ENCODE assay signal across 22 cellular contexts in genomic region chr14:89454971-89455370, GRCh38. TPM values are rescaled to one million over a fixed set of nuclear protein-coding genes. Genes with fewer than 3 reads are reported as not detected.
DNase-seq lines count a peak whose midpoint lies in the region; ATAC-seq and TF ChIP-seq lines count a peak whose summit lies in the region.
"Had no signal": no experiment of that assay in that cellular context is flagged by ENCODE, and none has a peak within 500 bp of the region (broad histone marks: within the 10 kb centered on the region; RNA-seq: fewer than 3 reads in every experiment).

No MANE protein-coding gene starts in this region.

- H2BK12ac ChIP-seq in H9 (ENCODE audit: insufficient read length, low read depth, low read length) = no peak overlapping the region

- H3K79me2 ChIP-seq in neural progenitor cell (ENCODE audit: low read depth) (no peaks in the 10 kb centered on the region), H9 (ENCODE audit: insufficient read depth, low read length) (no peaks in the 10 kb centered on the region)

- H3K4me1 Mint-ChIP-seq in neural progenitor cell (peaks cover 12% of the 10 kb centered on the region), H9 (peaks cover 53 to 54% of the 10 kb centered on the region in 2 experiments)

- H2AK5ac ChIP-seq in H9 (ENCODE audit: insufficient read length, low read length) = no peak overlapping the region

- no peak overlapping the region for H3K4ac ChIP-seq in H9 (ENCODE audit: low read depth, low read length)

- no peak overlapping the region for H2BK15ac ChIP-seq in H9 (ENCODE audit: low read depth, low read length)

- H3K4me2 ChIP-seq in neural progenitor cell (no peak overlapping the region), H9 (ENCODE audit: insufficient read depth, insufficient read length, low read length) (no peak overlapping the region)
- H3K4me2 ChIP-seq: BLaER1 had no signal

- H3T11ph ChIP-seq in H9 (ENCODE audit: low read length) = no peak overlapping the region

- no peaks in the 10 kb centered on the region for H3K9me3 ChIP-seq in left ventricle myocardium inferior (replicated peaks)
- no peaks in the 10 kb centered on the region for H3K9me3 ChIP-seq in heart left ventricle
- H3K9me3 ChIP-seq in neural progenitor cell (ENCODE audit: low read depth) = no peaks in the 10 kb centered on the region
- H3K9me3 ChIP-seq in H9 (ENCODE audit: control insufficient read depth, low read depth, low read length) = no peaks in the 10 kb centered on the region
- H3K9me3 ChIP-seq: BLaER1 had no signal

- H3K56ac ChIP-seq in H9 (ENCODE audit: insufficient read length, low read depth, low read length) = no peak overlapping the region

- no peaks in the 10 kb centered on the region for H3K79me1 ChIP-seq in H9 (ENCODE audit: insufficient read depth, low read depth, low read length, poor library complexity, severe bottlenecking)

- no peak for TF ChIP-seq POLR2A in heart left ventricle (IDR thresholded peaks at IDR 0.05)

- H3K4me3 ChIP-seq in left ventricle myocardium inferior (no peak overlapping the region), heart left ventricle (no peak overlapping the region), fibroblast of villous mesenchyme (ENCODE audit: low read depth, low read length) (no peak overlapping the region), neural progenitor cell (no peak overlapping the region)
- H3K4me3 ChIP-seq: BLaER1 had no signal

- H3K36me3 Mint-ChIP-seq in neural progenitor cell = no peaks in the 10 kb centered on the region
- H3K36me3 Mint-ChIP-seq in H9 (ENCODE audit: insufficient read depth in 1 of 3, low read depth in 3 of 3) = peaks cover 0 to 4% (median 2%) of the 10 kb centered on the region in 3 experiments; a peak in 4 of 7 replicates

- H3K27ac Mint-ChIP-seq in neural progenitor cell (no peak overlapping the region), H9 (peak overlapping the region in 1 of 3 experiments; percentile 58; a peak in 3 of 7 replicates)

- no peak overlapping the region for H2AFZ ChIP-seq in neural progenitor cell (replicated peaks)
- no peak overlapping the region for H2AFZ ChIP-seq in H9 (ENCODE audit: low read length)

- no peak overlapping the region for H2BK20ac ChIP-seq in H9 (ENCODE audit: low read depth, low read length, poor library complexity, severe bottlenecking)

- no peak for DNase-seq in left ventricle myocardium inferior
- no peak for DNase-seq in heart left ventricle
- DNase-seq in fibroblast of villous mesenchyme (ENCODE audit: low read depth) = peak; percentile 15
- peak; percentile 47 for DNase-seq in neural progenitor cell (ENCODE audit: low spot score)
- DNase-seq in H9 = no peak
- no peak for DNase-seq in stimulated activated CD4-positive, alpha-beta T cell treated with anti-CD3 and anti-CD28 coated beads, Interleukin-4, amount 100 ng/mL, for 4 hours
- DNase-seq in NCI-H2196 (lab: John Stamatoyannopoulos, UW; ENCODE audit: unreplicated experiment) = no peak
- DNase-seq: CD4-positive, alpha-beta memory T cell; DMS53; EL; Kasumi-1; MM.1S; NCI-H1092 treated with DMSO at 0.1 percent for 48 hours; NCI-H146; NCI-H2029 treated with DMSO at 0.1 percent for 48 hours; NCI-H2171; NCI-H446; NCI-H69 had no signal

- H3K18ac ChIP-seq in H9 (ENCODE audit: insufficient read length, low read depth, low read length) = no peak overlapping the region

- H3K36me3 ChIP-seq in left ventricle myocardium inferior (no peaks in the 10 kb centered on the region), heart left ventricle (no peaks in the 10 kb centered on the region), neural progenitor cell (no peaks in the 10 kb centered on the region)

- H3K4me1 ChIP-seq in left ventricle myocardium inferior (peaks cover 27% of the 10 kb centered on the region), heart left ventricle (peaks cover 0 to 24% (median 6%) of the 10 kb centered on the region in 12 donors), neural progenitor cell (peaks cover 13% of the 10 kb centered on the region), H9 (ENCODE audit: insufficient read depth, low read length) (peaks cover 9% of the 10 kb centered on the region; the same call in 1 of the 2 replicates)

- no peaks in the 10 kb centered on the region for H3K23me2 ChIP-seq in H9 (ENCODE audit: insufficient read length, low read depth, low read length, poor library complexity, severe bottlenecking)

- H4K8ac ChIP-seq in H9 (replicated peaks; ENCODE audit: insufficient read length, low read depth, low read length) = no peak overlapping the region

- H3K9me3 Mint-ChIP-seq in neural progenitor cell = no peaks in the 10 kb centered on the region
- no peaks in the 10 kb centered on the region for H3K9me3 Mint-ChIP-seq in H9
- H3K9me3 Mint-ChIP-seq: CD4-positive, alpha-beta memory T cell had no signal

- H4K5ac ChIP-seq in H9 (ENCODE audit: insufficient read length, low read depth, low read length) = no peak overlapping the region

- H3K9ac ChIP-seq in neural progenitor cell (no peak overlapping the region), H9 (ENCODE audit: extremely low read depth, insufficient read length, low read length) (no peak overlapping the region)
- H3K9ac ChIP-seq: BLaER1 had no signal

- no peak overlapping the region for H4K91ac ChIP-seq in H9 (ENCODE audit: insufficient read length, low read depth, low read length)

- H2BK5ac ChIP-seq in H9 (ENCODE audit: insufficient read length, low read length) = no peak overlapping the region

- H3K27ac ChIP-seq in left ventricle myocardium inferior (replicated peaks) (peak overlapping the region; percentile 10), heart left ventricle (no peak overlapping the region), neural progenitor cell (no peak overlapping the region), H9 (ENCODE audit: insufficient read length, low read depth, low read length) (no peak overlapping the region)
- H3K27ac ChIP-seq: BLaER1 had no signal

- peaks cover 7% of the 10 kb centered on the region for H3F3A ChIP-seq in neural progenitor cell (ENCODE audit: low read depth)

- H3K27me3 ChIP-seq in left ventricle myocardium inferior (ENCODE audit: low read depth) = no peaks in the 10 kb centered on the region
- H3K27me3 ChIP-seq in heart left ventricle = no peaks in the 10 kb centered on the region
- no peaks in the 10 kb centered on the region for H3K27me3 ChIP-seq in neural progenitor cell
- no peaks in the 10 kb centered on the region for H3K27me3 ChIP-seq in H9 (ENCODE audit: insufficient read depth, low read length)
- H3K27me3 ChIP-seq: BLaER1 had no signal

- H3K27me3 Mint-ChIP-seq in neural progenitor cell (ENCODE audit: insufficient read depth, low read depth) = no peaks in the 10 kb centered on the region
- H3K27me3 Mint-ChIP-seq in H9 (ENCODE audit: low read depth) = no peaks in the 10 kb centered on the region
- H3K27me3 Mint-ChIP-seq: CD4-positive, alpha-beta memory T cell had no signal

- H3K4me3 Mint-ChIP-seq in neural progenitor cell (no peak overlapping the region), H9 (no peak overlapping the region)
- H3K4me3 Mint-ChIP-seq: CD4-positive, alpha-beta memory T cell had no signal

- TF ChIP-seq CTCF in left ventricle myocardium inferior (IDR thresholded peaks at IDR 0.05; ENCODE audit: borderline replicate concordance) (no peak), heart left ventricle (IDR thresholded peaks at IDR 0.05) (no peak), fibroblast of villous mesenchyme (IDR thresholded peaks at IDR 0.05; ENCODE audit: insufficient read depth, low read depth, low read length) (no peak), neural progenitor cell (IDR thresholded peaks at IDR 0.05) (no peak), H9 (conservative IDR thresholded peaks at IDR 0.05) (no peak)

- H2BK120ac ChIP-seq in H9 (ENCODE audit: low read depth, low read length, poor library complexity, severe bottlenecking) = no peak overlapping the region

- no peak overlapping the region for H3K23ac ChIP-seq in H9 (ENCODE audit: insufficient read length, low read depth, low read length)

- ATAC-seq in heart left ventricle = no peak
- ATAC-seq in GM21515 (IDR thresholded peaks at IDR 0.05; ENCODE audit: unreplicated experiment) = no peak
- ATAC-seq: HCT116, Panc1 had no signal

- WGBS in heart left ventricle, 4 donors = 80 to 89% (median 84%) methylated on average over 10 of the region's 10 CpGs
- WGBS in H9 (ENCODE audit: extremely low coverage, insufficient read length, low lambda C conversion rate) = no CpG with 5 or more reads among the region's 10 CpGs

- intact Hi-C loops in left ventricle myocardium inferior (cut with micrococcal nuclease) (no loop called here), heart left ventricle (cut with DNase I) (no loop called here)

- H3K14ac ChIP-seq in H9 (ENCODE audit: insufficient read depth, low read length) = no peak overlapping the region

- no peaks in the 10 kb centered on the region for H4K20me1 ChIP-seq in neural progenitor cell (ENCODE audit: low read depth)
- H4K20me1 ChIP-seq in H9 (ENCODE audit: control insufficient read depth, insufficient read depth, insufficient read length) = peaks cover 2% of the 10 kb centered on the region
- H4K20me1 ChIP-seq: BLaER1 had no signal

RNA-seq across cellular contexts. Expression of gene FOXN3, which starts 37.9 kb away (rescaled TPM):
- total RNA-seq in left ventricle myocardium inferior (120 TPM), heart left ventricle (100 to 1,000 TPM; 102 to 161 (median 113) TPM), fibroblast of villous mesenchyme (33.2 and 58.6 TPM in 2 replicates), neural progenitor cell (ENCODE audit: low replicate concordance) (38.5 and 39.5 TPM in 2 replicates), H9 (2021) (114 and 125 TPM in 2 replicates)
- polyA plus RNA-seq in heart left ventricle = 10 to 100 TPM; 24.4 to 35.3 TPM

Comparison
In these comparisons a context has a peak if more than half of its experiments do, and no peak if none do; other contexts are left out.
1. DNase-seq: peak in fibroblast of villous mesenchyme (single experiment) and neural progenitor cell (single experiment); none in left ventricle myocardium inferior (single experiment), heart left ventricle (0 of 5), H9 (single experiment), stimulated activated CD4-positive, alpha-beta T cell treated with anti-CD3 and anti-CD28 coated beads, Interleukin-4, amount 100 ng/mL, for 4 hours (0 of 2) and NCI-H2196 (single experiment).